In genomic region chr7:108003591-108003935, GRCh38 we compare ENCODE assay signal across 10 cellular contexts. TPM values are rescaled to one million over a fixed set of nuclear protein-coding genes. Genes with fewer than 3 reads are reported as not detected.
DNase-seq lines count a peak whose midpoint lies in the region; ATAC-seq, FAIRE-seq and TF ChIP-seq lines count a peak whose summit lies in the region.
"Had no signal": no experiment of that assay in that cellular context is flagged by ENCODE, and none has a peak within 500 bp of the region (broad histone marks: within the 10 kb centered on the region; RNA-seq: fewer than 3 reads in every experiment).

No MANE protein-coding gene starts in this region.

- CTCF ChIA-PET in activated CD4-positive, alpha-beta memory T cell treated with anti-CD3 and anti-CD28 coated beads for 36 hours (lab: Charles Lee) = no interaction called here

- FAIRE-seq in kidney (lab: Jason Lieb, UNC) = no peak

- no peak for ATAC-seq in GM19023 (IDR thresholded peaks at IDR 0.05; ENCODE audit: unreplicated experiment)

- H3K9me3 Mint-ChIP-seq in HFFc6 = no peaks in the 10 kb centered on the region
- no peaks in the 10 kb centered on the region for H3K9me3 Mint-ChIP-seq in activated CD4-positive, alpha-beta memory T cell treated with anti-CD3 and anti-CD28 coated beads for 36 hours

- 19 to 39% (median 22%) methylated on average over 14 to 15 of the region's 15 CpGs for WGBS in spleen, 5 donors

- H3K4me3 ChIP-seq in ascending aorta (peak overlapping the region; percentile 64 to 89), kidney (ENCODE audit: low read length in 2 of 2) (peak overlapping the region; percentile 78 to 79), spleen (peak overlapping the region; percentile 45 to 75 (median 50))

- H3K4me1 ChIP-seq in ascending aorta = peaks cover 0 to 16% of the 10 kb centered on the region in 2 donors
- peaks cover 16 to 19% of the 10 kb centered on the region in 2 donors for H3K4me1 ChIP-seq in kidney (ENCODE audit: control insufficient read depth in 1 of 2, insufficient read depth in 1 of 2, low read depth in 1 of 2, low read length in 2 of 2)
- peaks cover 8 to 40% (median 32%) of the 10 kb centered on the region in 6 donors for H3K4me1 ChIP-seq in spleen

- DNase-seq in HFFc6 (no peak), ascending aorta (ENCODE audit: low spot score in 2 of 2) (no peak), kidney (no peak), spleen (no peak), NCI-H146 treated with DMSO at 0.1 percent for 48 hours (lab: John Stamatoyannopoulos, UW; ENCODE audit: unreplicated experiment) (no peak), HK-2 (ENCODE audit: unreplicated experiment) (no peak)
- DNase-seq in activated CD4-positive, alpha-beta memory T cell treated with anti-CD3 and anti-CD28 coated beads for 36 hours = no peak
- DNase-seq: KG1 had no signal

- H3K36me3 ChIP-seq in ascending aorta = no peaks in the 10 kb centered on the region
- H3K36me3 ChIP-seq in kidney (ENCODE audit: control insufficient read depth in 1 of 2, insufficient read depth in 2 of 2, low read length in 2 of 2) = no peaks in the 10 kb centered on the region
- H3K36me3 ChIP-seq in spleen = no peaks in the 10 kb centered on the region

- H3K9ac ChIP-seq in kidney (ENCODE audit: low read length in 2 of 2) = peak overlapping the region in 1 of 2 donors; percentile 83

- H3K9me3 ChIP-seq in ascending aorta = no peaks in the 10 kb centered on the region
- H3K9me3 ChIP-seq in kidney (ENCODE audit: control insufficient read depth in 1 of 2, low read length in 2 of 2) = no peaks in the 10 kb centered on the region
- H3K9me3 ChIP-seq in spleen = no peaks in the 10 kb centered on the region

- peaks cover 49% of the 10 kb centered on the region for H3K4me1 Mint-ChIP-seq in HFFc6 (ENCODE audit: low read depth)
- H3K4me1 Mint-ChIP-seq in activated CD4-positive, alpha-beta memory T cell treated with anti-CD3 and anti-CD28 coated beads for 36 hours (ENCODE audit: low read depth) = peaks cover 15% of the 10 kb centered on the region

- no peak for TF ChIP-seq CTCF in HFFc6 (IDR thresholded peaks at IDR 0.05)
- TF ChIP-seq CTCF in ascending aorta (IDR thresholded peaks at IDR 0.05) = no peak
- TF ChIP-seq CTCF in kidney (IDR thresholded peaks at IDR 0.05; ENCODE audit: borderline replicate concordance, extremely low read depth, insufficient read depth) = no peak
- no peak for TF ChIP-seq CTCF in spleen (IDR thresholded peaks at IDR 0.05 in 8 of 11, conservative IDR thresholded peaks at IDR 0.05 in 3 of 11)

- H3K27me3 Mint-ChIP-seq in HFFc6 (ENCODE audit: insufficient read depth) = peaks cover 8% of the 10 kb centered on the region
- peaks cover 50% of the 10 kb centered on the region for H3K27me3 Mint-ChIP-seq in activated CD4-positive, alpha-beta memory T cell treated with anti-CD3 and anti-CD28 coated beads for 36 hours

- intact Hi-C loops in ascending aorta (cut with DNase I) (loop anchor here (2.0 to 10.0 kb wide), 5 partner anchors 65 to 259 kb away; partner anchors contain the start of genes CBLL1 and DLD), kidney (cut with DNase I) (no loop called here), spleen (cut with DNase I; ENCODE audit: low total_unique reads) (no loop called here)
- intact Hi-C loops in activated CD4-positive, alpha-beta memory T cell treated with anti-CD3 and anti-CD28 coated beads for 36 hours (cut with micrococcal nuclease) = no loop called here

- H3K36me3 Mint-ChIP-seq in HFFc6 (ENCODE audit: low read depth) = peaks cover 7% of the 10 kb centered on the region
- no peaks in the 10 kb centered on the region for H3K36me3 Mint-ChIP-seq in activated CD4-positive, alpha-beta memory T cell treated with anti-CD3 and anti-CD28 coated beads for 36 hours

- TF ChIP-seq POLR2A in spleen (IDR thresholded peaks at IDR 0.05) = no peak

- peak overlapping the region; percentile 67 to 85 for H3K27ac ChIP-seq in ascending aorta
- H3K27ac ChIP-seq in kidney (ENCODE audit: low read depth in 2 of 2, low read length in 2 of 2) = peak overlapping the region; percentile 89 to 92
- peak overlapping the region in 7 of 8 donors; percentile 32 to 81 (median 76) for H3K27ac ChIP-seq in spleen

- peak overlapping the region; percentile 32; the same call in 1 of the 2 replicates for H3K27ac Mint-ChIP-seq in HFFc6
- no peak overlapping the region for H3K27ac Mint-ChIP-seq in activated CD4-positive, alpha-beta memory T cell treated with anti-CD3 and anti-CD28 coated beads for 36 hours

- H3K4me3 Mint-ChIP-seq in HFFc6 = peak overlapping the region; percentile 96
- no peak overlapping the region for H3K4me3 Mint-ChIP-seq in activated CD4-positive, alpha-beta memory T cell treated with anti-CD3 and anti-CD28 coated beads for 36 hours

- no peaks in the 10 kb centered on the region for H3K27me3 ChIP-seq in ascending aorta
- H3K27me3 ChIP-seq in spleen (replicated peaks in 1 of 7) = peaks cover 9 to 77% (median 44%) of the 10 kb centered on the region in 7 donors

- POLR2A ChIA-PET in activated CD4-positive, alpha-beta memory T cell treated with anti-CD3 and anti-CD28 coated beads for 36 hours (lab: Charles Lee) = no interaction called here

RNA-seq across cellular contexts. Expression of gene LAMB1, which starts 0.6 kb away (rescaled TPM):
- 100 to 1,000 TPM; 112 to 134 (median 123) TPM for total RNA-seq in HFFc6 (2021; fragmentation: NEBNext Ultra II Directional; extraction: Animal tissue kit (Norgen Biotek cat#: 25700))
- 198 TPM for total RNA-seq in ascending aorta
- total RNA-seq in kidney = 312 TPM
- 140 TPM for polyA plus RNA-seq in kidney (ENCODE audit: insufficient read depth, low read depth, low replicate concordance)
- 100 to 1,000 TPM in 6 of 7 donors, 10 to 100 TPM in 1; 66.4 to 181 (median 149) TPM for total RNA-seq in spleen
- 10 to 100 TPM; 51.4 to 74.8 (median 68.6) TPM for polyA plus RNA-seq in spleen
- not detected for total RNA-seq in activated CD4-positive, alpha-beta memory T cell treated with anti-CD3 and anti-CD28 coated beads for 36 hours
- total RNA-seq: T-helper 1 cell treated with Interleukin-12 subunit alpha and Interleukin-12 subunit beta and Interleukin-4 antibody, amounts not matched to agents 30 ng/mL and 1 ng/mL, for 36 hours had no signal

Comparison
In these comparisons a context has a peak if more than half of its experiments do, and no peak if none do; other contexts are left out.
1. RNA of gene LAMB1, which starts 0.6 kb away (total RNA-seq): 312 TPM in kidney (single experiment), 198 TPM in ascending aorta (single experiment), 66.4 to 181 TPM in spleen and 112 to 134 TPM in HFFc6; not detected in activated CD4-positive, alpha-beta memory T cell treated with anti-CD3 and anti-CD28 coated beads for 36 hours; every median in the first group is over 10 times any median in the second.
2. Peak in every context shown above with its lines, with median percentiles within 50 percentile points of each other: H3K27ac ChIP-seq and H3K4me3 ChIP-seq.